In the genomic region with DNA sequence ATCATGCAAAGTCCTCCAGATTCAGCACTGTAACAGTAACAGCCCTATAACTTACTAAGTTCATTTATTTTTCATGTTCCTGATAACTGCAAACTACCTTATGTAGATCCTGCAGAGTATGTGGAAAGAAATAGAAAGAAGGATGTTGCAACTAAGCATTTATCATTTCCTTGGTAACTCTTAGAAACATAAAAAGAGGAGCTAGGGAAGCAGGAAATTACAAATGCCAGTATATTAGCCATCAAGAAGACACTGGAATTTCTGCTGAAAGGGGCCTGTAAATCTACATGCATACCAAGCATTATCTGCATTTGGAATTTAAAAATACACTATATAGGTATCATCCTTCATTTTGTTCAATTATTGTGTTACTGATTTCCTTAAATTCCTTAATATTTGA, we compare ENCODE assay signal across 18 cellular contexts.
"Had no signal": no experiment of that assay in that cellular context is flagged by ENCODE, and none has a peak within 500 bp of the region (broad histone marks: within the 10 kb centered on the region; RNA-seq: fewer than 3 reads in every experiment).

No MANE protein-coding gene starts in this region.

- H3K27ac ChIP-seq: breast epithelium, left ventricle myocardium inferior, pancreas, tibial nerve, vagina had no signal

- H3K9me3 Mint-ChIP-seq: activated naive CD8-positive, alpha-beta T cell treated with anti-CD3 and anti-CD28 coated beads, Interleukin-2, amount 10 ng/mL, durations not matched to agents 7 days and 5 days; memory B cell had no signal

- DNase-seq: activated CD4-positive, CD25-positive, alpha-beta regulatory T cell treated with anti-CD3 and anti-CD28 coated beads, Interleukin-2, amount 50 U/mL, for 72 hours; activated naive CD4-positive, alpha-beta T cell; activated naive CD8-positive, alpha-beta T cell treated with anti-CD3 and anti-CD28 coated beads, Interleukin-2, amount 10 ng/mL, durations not matched to agents 7 days and 5 days; activated T-cell treated with anti-CD3 and anti-CD28 coated beads for 4 hours; aorta; hippocampal formation; kidney; left ventricle myocardium inferior; naive thymus-derived CD8-positive, alpha-beta T cell; pancreas; stimulated activated CD4-positive, alpha-beta T cell treated with anti-CD3 and anti-CD28 coated beads, Interleukin-15, amount 100 ng/mL, for 24 hours; stimulated activated CD4-positive, alpha-beta T cell treated with anti-CD3 and anti-CD28 coated beads, Interleukin-4, amount 100 ng/mL, for 1 hour; stimulated activated naive CD4-positive, alpha-beta T cell had no signal

- H3K4me1 ChIP-seq: breast epithelium, left ventricle myocardium inferior, pancreas, tibial nerve, vagina had no signal

- H3K27ac Mint-ChIP-seq: activated naive CD8-positive, alpha-beta T cell treated with anti-CD3 and anti-CD28 coated beads, Interleukin-2, amount 10 ng/mL, durations not matched to agents 7 days and 5 days; memory B cell; naive thymus-derived CD8-positive, alpha-beta T cell had no signal

- H3K36me3 Mint-ChIP-seq: activated naive CD8-positive, alpha-beta T cell treated with anti-CD3 and anti-CD28 coated beads, Interleukin-2, amount 10 ng/mL, durations not matched to agents 7 days and 5 days; memory B cell; naive thymus-derived CD8-positive, alpha-beta T cell had no signal

- H3K4me3 Mint-ChIP-seq: activated naive CD8-positive, alpha-beta T cell treated with anti-CD3 and anti-CD28 coated beads, Interleukin-2, amount 10 ng/mL, durations not matched to agents 7 days and 5 days; memory B cell; naive thymus-derived CD8-positive, alpha-beta T cell had no signal

- H3K27me3 ChIP-seq: breast epithelium, pancreas, tibial nerve, vagina had no signal

- H3K36me3 ChIP-seq: breast epithelium, left ventricle myocardium inferior, pancreas, tibial nerve, vagina had no signal

- H3K4me3 ChIP-seq: breast epithelium, left ventricle myocardium inferior, pancreas, tibial nerve, vagina had no signal

- H3K9me3 ChIP-seq: breast epithelium, left ventricle myocardium inferior, pancreas, tibial nerve, vagina had no signal

- ATAC-seq: esophagus mucosa; naive thymus-derived CD8-positive, alpha-beta T cell; pancreas had no signal

- H3K4me1 Mint-ChIP-seq: activated naive CD8-positive, alpha-beta T cell treated with anti-CD3 and anti-CD28 coated beads, Interleukin-2, amount 10 ng/mL, durations not matched to agents 7 days and 5 days; memory B cell; naive thymus-derived CD8-positive, alpha-beta T cell had no signal
